ENCODE assay signal across 2 cellular contexts in the genomic region with DNA sequence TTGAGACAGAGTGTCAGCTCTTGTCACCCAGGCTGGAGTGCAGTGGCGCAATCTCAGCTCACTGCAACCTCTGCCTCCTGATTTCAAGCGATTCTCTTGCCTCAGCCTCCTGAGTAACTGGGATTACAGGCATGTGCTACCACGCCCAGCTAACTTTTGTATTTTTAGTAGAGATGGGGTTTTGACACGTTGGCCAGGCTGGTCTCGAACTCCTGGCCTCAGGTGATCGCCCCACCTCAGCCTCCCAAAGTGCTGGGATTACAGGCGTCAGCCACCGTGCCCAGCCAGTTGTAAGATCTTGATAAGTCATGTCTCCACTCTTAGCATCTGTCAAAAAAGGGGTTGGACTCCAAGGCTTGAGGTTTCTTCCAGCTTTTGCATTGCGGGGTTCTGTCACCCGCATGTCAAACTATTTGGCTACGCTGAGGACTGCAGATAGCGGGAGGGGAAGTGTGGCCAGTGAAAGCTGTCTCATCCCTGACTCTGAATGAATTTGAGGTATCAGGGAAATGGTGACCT. TPM values are rescaled to one million over a fixed set of nuclear protein-coding genes. Genes with fewer than 3 reads are reported as not detected.
"Had no signal": no experiment of that assay in that cellular context is flagged by ENCODE, and none has a peak within 500 bp of the region (broad histone marks: within the 10 kb centered on the region; RNA-seq: fewer than 3 reads in every experiment).

No MANE protein-coding gene starts in this region.

RNA-seq across cellular contexts. Expression of a gene that starts 50.8 kb away (rescaled TPM):
- total RNA-seq: HepG2, HT-29 had no signal
